ENCODE assay signal across 1 cellular context in the genomic region with DNA sequence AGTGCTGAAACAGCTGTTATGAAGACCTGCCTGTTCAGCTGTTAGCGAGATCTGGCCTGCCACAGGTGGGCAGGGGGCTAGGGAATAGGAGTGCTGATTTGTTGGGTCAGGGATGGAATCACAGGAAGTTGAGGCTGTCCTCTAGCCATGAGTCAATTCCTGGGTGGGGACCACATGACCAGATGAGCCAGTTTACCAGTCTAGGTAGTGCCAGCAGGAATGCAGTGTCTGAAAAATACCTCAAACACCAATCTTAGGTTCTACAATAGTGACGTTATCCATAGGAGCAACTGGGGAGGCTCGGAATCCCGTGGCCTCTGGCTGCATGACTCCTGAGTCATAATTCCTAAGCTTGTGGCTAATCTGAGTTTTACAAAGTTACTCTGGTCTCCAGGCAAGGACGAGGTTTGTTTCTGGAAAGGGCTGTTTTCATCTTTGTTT.
TF ChIP-seq lines count a peak whose summit lies in the region.

No MANE protein-coding gene starts in this region.

TF ChIP-seq in GM23338, 12 proteins besides CTCF, POLR2A, EP300 and RAD21 (continued from another document):
- TF ChIP-seq, protein P1, sequence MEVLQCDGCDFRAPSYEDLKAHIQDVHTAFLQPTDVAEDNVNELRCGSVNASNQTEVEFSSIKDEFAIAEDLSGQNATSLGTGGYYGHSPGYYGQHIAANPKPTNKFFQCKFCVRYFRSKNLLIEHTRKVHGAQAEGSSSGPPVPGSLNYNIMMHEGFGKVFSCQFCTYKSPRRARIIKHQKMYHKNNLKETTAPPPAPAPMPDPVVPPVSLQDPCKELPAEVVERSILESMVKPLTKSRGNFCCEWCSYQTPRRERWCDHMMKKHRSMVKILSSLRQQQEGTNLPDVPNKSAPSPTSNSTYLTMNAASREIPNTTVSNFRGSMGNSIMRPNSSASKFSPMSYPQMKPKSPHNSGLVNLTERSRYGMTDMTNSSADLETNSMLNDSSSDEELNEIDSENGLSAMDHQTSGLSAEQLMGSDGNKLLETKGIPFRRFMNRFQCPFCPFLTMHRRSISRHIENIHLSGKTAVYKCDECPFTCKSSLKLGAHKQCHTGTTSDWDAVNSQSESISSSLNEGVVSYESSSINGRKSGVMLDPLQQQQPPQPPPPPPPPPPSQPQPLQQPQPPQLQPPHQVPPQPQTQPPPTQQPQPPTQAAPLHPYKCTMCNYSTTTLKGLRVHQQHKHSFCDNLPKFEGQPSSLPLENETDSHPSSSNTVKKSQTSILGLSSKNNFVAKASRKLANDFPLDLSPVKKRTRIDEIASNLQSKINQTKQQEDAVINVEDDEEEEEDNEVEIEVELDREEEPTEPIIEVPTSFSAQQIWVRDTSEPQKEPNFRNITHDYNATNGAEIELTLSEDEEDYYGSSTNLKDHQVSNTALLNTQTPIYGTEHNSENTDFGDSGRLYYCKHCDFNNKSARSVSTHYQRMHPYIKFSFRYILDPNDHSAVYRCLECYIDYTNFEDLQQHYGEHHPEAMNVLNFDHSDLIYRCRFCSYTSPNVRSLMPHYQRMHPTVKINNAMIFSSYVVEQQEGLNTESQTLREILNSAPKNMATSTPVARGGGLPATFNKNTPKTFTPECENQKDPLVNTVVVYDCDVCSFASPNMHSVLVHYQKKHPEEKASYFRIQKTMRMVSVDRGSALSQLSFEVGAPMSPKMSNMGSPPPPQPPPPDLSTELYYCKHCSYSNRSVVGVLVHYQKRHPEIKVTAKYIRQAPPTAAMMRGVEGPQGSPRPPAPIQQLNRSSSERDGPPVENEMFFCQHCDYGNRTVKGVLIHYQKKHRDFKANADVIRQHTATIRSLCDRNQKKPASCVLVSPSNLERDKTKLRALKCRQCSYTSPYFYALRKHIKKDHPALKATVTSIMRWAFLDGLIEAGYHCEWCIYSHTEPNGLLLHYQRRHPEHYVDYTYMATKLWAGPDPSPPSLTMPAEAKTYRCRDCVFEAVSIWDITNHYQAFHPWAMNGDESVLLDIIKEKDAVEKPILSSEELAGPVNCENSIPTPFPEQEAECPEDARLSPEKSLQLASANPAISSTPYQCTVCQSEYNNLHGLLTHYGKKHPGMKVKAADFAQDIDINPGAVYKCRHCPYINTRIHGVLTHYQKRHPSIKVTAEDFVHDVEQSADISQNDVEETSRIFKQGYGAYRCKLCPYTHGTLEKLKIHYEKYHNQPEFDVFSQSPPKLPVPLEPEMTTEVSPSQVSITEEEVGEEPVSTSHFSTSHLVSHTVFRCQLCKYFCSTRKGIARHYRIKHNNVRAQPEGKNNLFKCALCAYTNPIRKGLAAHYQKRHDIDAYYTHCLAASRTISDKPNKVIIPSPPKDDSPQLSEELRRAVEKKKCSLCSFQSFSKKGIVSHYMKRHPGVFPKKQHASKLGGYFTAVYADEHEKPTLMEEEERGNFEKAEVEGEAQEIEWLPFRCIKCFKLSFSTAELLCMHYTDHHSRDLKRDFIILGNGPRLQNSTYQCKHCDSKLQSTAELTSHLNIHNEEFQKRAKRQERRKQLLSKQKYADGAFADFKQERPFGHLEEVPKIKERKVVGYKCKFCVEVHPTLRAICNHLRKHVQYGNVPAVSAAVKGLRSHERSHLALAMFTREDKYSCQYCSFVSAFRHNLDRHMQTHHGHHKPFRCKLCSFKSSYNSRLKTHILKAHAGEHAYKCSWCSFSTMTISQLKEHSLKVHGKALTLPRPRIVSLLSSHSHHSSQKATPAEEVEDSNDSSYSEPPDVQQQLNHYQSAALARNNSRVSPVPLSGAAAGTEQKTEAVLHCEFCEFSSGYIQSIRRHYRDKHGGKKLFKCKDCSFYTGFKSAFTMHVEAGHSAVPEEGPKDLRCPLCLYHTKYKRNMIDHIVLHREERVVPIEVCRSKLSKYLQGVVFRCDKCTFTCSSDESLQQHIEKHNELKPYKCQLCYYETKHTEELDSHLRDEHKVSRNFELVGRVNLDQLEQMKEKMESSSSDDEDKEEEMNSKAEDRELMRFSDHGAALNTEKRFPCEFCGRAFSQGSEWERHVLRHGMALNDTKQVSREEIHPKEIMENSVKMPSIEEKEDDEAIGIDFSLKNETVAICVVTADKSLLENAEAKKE (CRISPR knock-in tag; IDR thresholded peaks at IDR 0.05) = no peak
- TF ChIP-seq JUNB (IDR thresholded peaks at IDR 0.05; ENCODE audit: unreplicated experiment) (no peak), EZH2phosphoT487 (IDR thresholded peaks at IDR 0.05; ENCODE audit: unreplicated experiment) (no peak), POLR2AphosphoS5 (IDR thresholded peaks at IDR 0.05; ENCODE audit: low read depth) (no peak), ZNF331 (CRISPR knock-in tag; IDR thresholded peaks at IDR 0.05; ENCODE audit: low read depth) (no peak), ZNF114 (CRISPR knock-in tag; IDR thresholded peaks at IDR 0.05) (no peak), EZH2 (IDR thresholded peaks at IDR 0.05; ENCODE audit: low read depth, unreplicated experiment) (no peak), CREB1 (CRISPR knock-in tag; IDR thresholded peaks at IDR 0.05; ENCODE audit: low read depth) (no peak), NANOG (IDR thresholded peaks at IDR 0.05; ENCODE audit: borderline replicate concordance) (no peak)
- TF ChIP-seq, protein P2, sequence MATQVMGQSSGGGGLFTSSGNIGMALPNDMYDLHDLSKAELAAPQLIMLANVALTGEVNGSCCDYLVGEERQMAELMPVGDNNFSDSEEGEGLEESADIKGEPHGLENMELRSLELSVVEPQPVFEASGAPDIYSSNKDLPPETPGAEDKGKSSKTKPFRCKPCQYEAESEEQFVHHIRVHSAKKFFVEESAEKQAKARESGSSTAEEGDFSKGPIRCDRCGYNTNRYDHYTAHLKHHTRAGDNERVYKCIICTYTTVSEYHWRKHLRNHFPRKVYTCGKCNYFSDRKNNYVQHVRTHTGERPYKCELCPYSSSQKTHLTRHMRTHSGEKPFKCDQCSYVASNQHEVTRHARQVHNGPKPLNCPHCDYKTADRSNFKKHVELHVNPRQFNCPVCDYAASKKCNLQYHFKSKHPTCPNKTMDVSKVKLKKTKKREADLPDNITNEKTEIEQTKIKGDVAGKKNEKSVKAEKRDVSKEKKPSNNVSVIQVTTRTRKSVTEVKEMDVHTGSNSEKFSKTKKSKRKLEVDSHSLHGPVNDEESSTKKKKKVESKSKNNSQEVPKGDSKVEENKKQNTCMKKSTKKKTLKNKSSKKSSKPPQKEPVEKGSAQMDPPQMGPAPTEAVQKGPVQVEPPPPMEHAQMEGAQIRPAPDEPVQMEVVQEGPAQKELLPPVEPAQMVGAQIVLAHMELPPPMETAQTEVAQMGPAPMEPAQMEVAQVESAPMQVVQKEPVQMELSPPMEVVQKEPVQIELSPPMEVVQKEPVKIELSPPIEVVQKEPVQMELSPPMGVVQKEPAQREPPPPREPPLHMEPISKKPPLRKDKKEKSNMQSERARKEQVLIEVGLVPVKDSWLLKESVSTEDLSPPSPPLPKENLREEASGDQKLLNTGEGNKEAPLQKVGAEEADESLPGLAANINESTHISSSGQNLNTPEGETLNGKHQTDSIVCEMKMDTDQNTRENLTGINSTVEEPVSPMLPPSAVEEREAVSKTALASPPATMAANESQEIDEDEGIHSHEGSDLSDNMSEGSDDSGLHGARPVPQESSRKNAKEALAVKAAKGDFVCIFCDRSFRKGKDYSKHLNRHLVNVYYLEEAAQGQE (IDR thresholded peaks at IDR 0.05; ENCODE audit: unreplicated experiment) = no peak
